Comparison of ENCODE assay signal across 9 cellular contexts in the genomic region with DNA sequence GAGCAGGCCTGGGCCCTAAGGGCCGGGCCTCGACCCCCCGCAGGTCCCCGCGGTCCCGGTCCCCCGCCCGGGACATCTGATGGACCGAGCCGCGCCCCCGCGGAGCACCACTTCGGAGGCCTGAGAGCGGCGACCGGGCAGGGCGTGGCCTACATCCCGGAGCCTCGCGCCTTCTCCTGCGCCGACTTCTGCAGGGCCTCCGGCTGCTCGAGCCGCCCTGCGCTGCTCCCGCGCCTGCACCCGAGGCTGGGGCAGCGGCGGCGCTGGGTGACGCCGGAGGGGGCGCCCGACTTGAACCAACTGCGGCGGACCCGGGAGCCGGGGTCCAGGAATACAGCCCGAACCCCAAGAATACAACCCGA. TPM values are rescaled to one million over a fixed set of nuclear protein-coding genes. Genes with fewer than 3 reads are reported as not detected.
DNase-seq lines count a peak whose midpoint lies in the region; ATAC-seq and TF ChIP-seq lines count a peak whose summit lies in the region.
"Had no signal": no experiment of that assay in that cellular context is flagged by ENCODE, and none has a peak within 500 bp of the region (broad histone marks: within the 10 kb centered on the region; RNA-seq: fewer than 3 reads in every experiment).

No MANE protein-coding gene starts in this region.

- TF ChIP-seq CTCF in activated CD8-positive, alpha-beta T cell treated with anti-CD3 and anti-CD28 coated beads for 36 hours (IDR thresholded peaks at IDR 0.05), result no peak

- peak; percentile 90 for ATAC-seq in activated CD8-positive, alpha-beta T cell treated with anti-CD3 and anti-CD28 coated beads for 36 hours
- peak; percentile 67 for ATAC-seq in esophagus mucosa

- H3K27ac Mint-ChIP-seq in activated CD8-positive, alpha-beta T cell treated with anti-CD3 and anti-CD28 coated beads for 36 hours, result no peak overlapping the region

- H3K4me1 Mint-ChIP-seq in activated CD8-positive, alpha-beta T cell treated with anti-CD3 and anti-CD28 coated beads for 36 hours (ENCODE audit: low read depth), result peaks cover 2% of the 10 kb centered on the region

- H3K27me3 Mint-ChIP-seq in activated CD8-positive, alpha-beta T cell treated with anti-CD3 and anti-CD28 coated beads for 36 hours, result peaks cover 6% of the 10 kb centered on the region

- H3K9me3 Mint-ChIP-seq in activated CD8-positive, alpha-beta T cell treated with anti-CD3 and anti-CD28 coated beads for 36 hours, result peaks cover 5% of the 10 kb centered on the region

- H3K36me3 Mint-ChIP-seq in activated CD8-positive, alpha-beta T cell treated with anti-CD3 and anti-CD28 coated beads for 36 hours (ENCODE audit: low read depth), result no peaks in the 10 kb centered on the region

- in situ Hi-C loops in KBM-7 (cut with MboI; ENCODE audit: low pct_unique_long_range_greater_than_20kb, low sequenced_read_pairs), result no loop called here

- H3K4me3 ChIP-seq in skeletal muscle cell (ENCODE audit: low read depth, low read length), result peak overlapping the region; percentile 27

- CTCF ChIA-PET in activated CD8-positive, alpha-beta T cell treated with anti-CD3 and anti-CD28 coated beads for 36 hours (lab: Charles Lee), result interaction anchor here (1.1 to 1.9 kb wide), 3 partner anchors 9 to 14 kb away, joined by 3 to 11 read pairs (median 6); no protein-coding TSS in a partner anchor

- DNase-seq in COLO668 (lab: John Stamatoyannopoulos, UW; ENCODE audit: unreplicated experiment) (peak; percentile 28), skeletal muscle cell (ENCODE audit: low read depth) (no peak), KBM-7 (no peak), NCI-H2171 (lab: John Stamatoyannopoulos, UW) (no peak), HPDE6-E6E7 (ENCODE audit: extremely low spot score) (no peak), NCI-H510A (lab: John Stamatoyannopoulos, UW) (no peak)
- DNase-seq in activated CD8-positive, alpha-beta T cell treated with anti-CD3 and anti-CD28 coated beads for 36 hours, result peak; percentile 56
- DNase-seq: GDM1 had no signal

- intact Hi-C loops in activated CD8-positive, alpha-beta T cell treated with anti-CD3 and anti-CD28 coated beads for 36 hours (cut with micrococcal nuclease), result no loop called here

- H3K4me3 Mint-ChIP-seq in activated CD8-positive, alpha-beta T cell treated with anti-CD3 and anti-CD28 coated beads for 36 hours, result peak overlapping the region; percentile 34

- POLR2A ChIA-PET in activated CD8-positive, alpha-beta T cell treated with anti-CD3 and anti-CD28 coated beads for 36 hours (lab: Charles Lee), result interaction anchor here (1.5 kb wide), 1 partner anchor 9 kb away, joined by 3 read pairs; no protein-coding TSS in a partner anchor

RNA-seq across cellular contexts. Expression of a gene that starts 14.9 kb away (rescaled TPM):
- total RNA-seq in activated CD8-positive, alpha-beta T cell treated with anti-CD3 and anti-CD28 coated beads for 36 hours, result not detected
- total RNA-seq in esophagus mucosa, result not detected

RNA-seq across cellular contexts. Expression of a gene that starts 44.6 kb away (rescaled TPM):
- under 1 TPM; 0.16 to 0.38 TPM for total RNA-seq in activated CD8-positive, alpha-beta T cell treated with anti-CD3 and anti-CD28 coated beads for 36 hours
- total RNA-seq in esophagus mucosa, result 0.20 TPM

RNA-seq across cellular contexts. Expression of a gene that starts 51.8 kb away (rescaled TPM):
- total RNA-seq in activated CD8-positive, alpha-beta T cell treated with anti-CD3 and anti-CD28 coated beads for 36 hours, result under 1 TPM; 0.38 to 0.83 TPM
- total RNA-seq in esophagus mucosa, result 0.80 TPM

Comparison
In these comparisons a context has a peak if more than half of its experiments do, and no peak if none do; other contexts are left out.
1. DNase-seq: peak in COLO668 (single experiment) and activated CD8-positive, alpha-beta T cell treated with anti-CD3 and anti-CD28 coated beads for 36 hours (single experiment); none in skeletal muscle cell (single experiment), KBM-7 (single experiment), NCI-H2171 (single experiment), HPDE6-E6E7 (single experiment) and NCI-H510A (single experiment).